Comparison of ENCODE assay signal across 30 cellular contexts in genomic region chr10:69425041-69425440, GRCh38. TPM values are rescaled to one million over a fixed set of nuclear protein-coding genes. Genes with fewer than 3 reads are reported as not detected.
DNase-seq lines count a peak whose midpoint lies in the region; ATAC-seq, FAIRE-seq and TF ChIP-seq lines count a peak whose summit lies in the region.
"Had no signal": no experiment of that assay in that cellular context is flagged by ENCODE, and none has a peak within 500 bp of the region (broad histone marks: within the 10 kb centered on the region; RNA-seq: fewer than 3 reads in every experiment).

No MANE protein-coding gene starts in this region.

- TF ChIP-seq POLR2A in K562 (conservative IDR thresholded peaks at IDR 0.05), result no peak

- H3K9ac ChIP-seq in K562 (ENCODE audit: insufficient read depth in 1 of 2, low read depth in 2 of 2, low read length in 2 of 2), result no peak overlapping the region
- H3K9ac ChIP-seq in mucosa of rectum (ENCODE audit: low read depth in 1 of 2, low read length in 2 of 2), result no peak overlapping the region
- no peak overlapping the region for H3K9ac ChIP-seq in neural progenitor cell
- H3K9ac ChIP-seq: GM23248 had no signal

- H4K20me1 ChIP-seq in K562 (replicated peaks; ENCODE audit: control insufficient read depth, insufficient read depth, low read length) (no peaks in the 10 kb centered on the region), neural progenitor cell (ENCODE audit: low read depth) (no peaks in the 10 kb centered on the region)

- H3K27me3 ChIP-seq in K562 (ENCODE audit: control insufficient read depth in 2 of 2, insufficient read depth in 2 of 2, low read length in 2 of 2) (peaks cover 5 to 20% of the 10 kb centered on the region in 2 experiments; a peak in 3 of 5 replicates), mucosa of rectum (ENCODE audit: control insufficient read depth in 2 of 2, insufficient read depth in 2 of 2, low read length in 2 of 2) (no peaks in the 10 kb centered on the region), neural progenitor cell (no peaks in the 10 kb centered on the region), right atrium auricular region (no peaks in the 10 kb centered on the region)

- no peak for TF ChIP-seq EP300 in K562 (IDR thresholded peaks at IDR 0.05; ENCODE audit: low read length)

- no peaks in the 10 kb centered on the region for H3K27me3 Mint-ChIP-seq in activated naive CD4-positive, alpha-beta T cell treated with anti-CD3 and anti-CD28 coated beads, Interleukin-2, amount 50 U/mL, for 24 hours
- peaks cover 9% of the 10 kb centered on the region for H3K27me3 Mint-ChIP-seq in neural progenitor cell (ENCODE audit: insufficient read depth, low read depth)
- H3K27me3 Mint-ChIP-seq: activated CD8-positive, alpha-beta T cell treated with anti-CD3 and anti-CD28 coated beads for 36 hours had no signal

- BruUV-seq in K562 (replicated peaks; lab: Mats Ljungman, UMichigan), result no TSS peak

- H2AFZ ChIP-seq in K562 (ENCODE audit: low read depth, low read length), result no peak overlapping the region
- no peak overlapping the region for H2AFZ ChIP-seq in neural progenitor cell (replicated peaks)
- H2AFZ ChIP-seq: GM23248 had no signal

- H3K9me3 ChIP-seq in K562 (replicated peaks; ENCODE audit: control insufficient read depth, insufficient read depth, low read depth, low read length) (no peaks in the 10 kb centered on the region), mucosa of rectum (ENCODE audit: control insufficient read depth in 2 of 2, low read length in 2 of 2) (no peaks in the 10 kb centered on the region), neural progenitor cell (ENCODE audit: low read depth) (no peaks in the 10 kb centered on the region), right atrium auricular region (no peaks in the 10 kb centered on the region)

- no peak for DNase-seq in activated naive CD4-positive, alpha-beta T cell (lab: John Stamatoyannopoulos, UW)
- DNase-seq in K562 (ENCODE audit: extremely low read depth in 1 of 4, low spot score in 3 of 4) (no peak), hippocampal formation (lab: John Stamatoyannopoulos, UW) (no peak), neural progenitor cell (ENCODE audit: low spot score) (no peak), right atrium auricular region (ENCODE audit: low spot score) (no peak)
- DNase-seq: 8988T; activated CD8-positive, alpha-beta memory T cell treated with anti-CD3 and anti-CD28 coated beads, Interleukin-2, amount 50 U/mL, for 48 hours; activated CD8-positive, alpha-beta T cell treated with anti-CD3 and anti-CD28 coated beads for 36 hours; activated naive CD4-positive, alpha-beta T cell treated with anti-CD3 and anti-CD28 coated beads, Interleukin-2, amount 50 U/mL, for 16 hours; amniotic stem cell; C1 segment of cervical spinal cord; glutamatergic neuron; GM23248; NCI-H1092 treated with DMSO at 0.1 percent for 48 hours; NCI-H187; NCI-H510A; right cardiac atrium; stimulated activated CD4-positive, alpha-beta T cell treated with anti-CD3 and anti-CD28 coated beads, Interleukin-12 subunit alpha, Interleukin-12 subunit beta, amount 100 ng/mL, for 4 hours; stimulated activated CD4-positive, alpha-beta T cell treated with anti-CD3 and anti-CD28 coated beads, Interleukin-4, amount 100 ng/mL, for 1 hour had no signal

- H3K4me1 ChIP-seq in K562 (replicated peaks in 1 of 2; ENCODE audit: control insufficient read depth in 2 of 2, insufficient read depth in 2 of 2, low read length in 2 of 2) (peaks cover 6 to 15% of the 10 kb centered on the region in 2 experiments; a peak in 3 of 5 replicates), mucosa of rectum (ENCODE audit: control insufficient read depth in 2 of 2, insufficient read depth in 2 of 2, low read length in 2 of 2) (peaks cover 17 to 30% of the 10 kb centered on the region in 2 donors), neural progenitor cell (no peaks in the 10 kb centered on the region), right atrium auricular region (peaks cover 0 to 12% of the 10 kb centered on the region in 2 donors)

- H3K36me3 Mint-ChIP-seq in activated naive CD4-positive, alpha-beta T cell treated with anti-CD3 and anti-CD28 coated beads, Interleukin-2, amount 50 U/mL, for 24 hours, result no peaks in the 10 kb centered on the region
- no peaks in the 10 kb centered on the region for H3K36me3 Mint-ChIP-seq in neural progenitor cell
- H3K36me3 Mint-ChIP-seq: type B pancreatic cell had no signal

- POLR2A ChIA-PET in K562 (lab: Yijun Ruan, JAX), result interaction anchor here (0.8 kb wide), 1 partner anchor 121 kb away, joined by 3 read pairs; no protein-coding TSS in a partner anchor

- ATAC-seq in K562 (no peak), HG02981 (IDR thresholded peaks at IDR 0.05; ENCODE audit: unreplicated experiment) (no peak)
- ATAC-seq: right cardiac atrium, Right ventricle myocardium inferior, SK-N-SH treated with all-trans-retinoic acid at 6 μM for 48 hours had no signal

- no peak for TF ChIP-seq RAD21 in K562 (CRISPR knock-in tag; conservative IDR thresholded peaks at IDR 0.05 in 1 of 2, IDR thresholded peaks at IDR 0.05 in 1 of 2)

- H3K4me1 Mint-ChIP-seq in activated naive CD4-positive, alpha-beta T cell treated with anti-CD3 and anti-CD28 coated beads, Interleukin-2, amount 50 U/mL, for 24 hours, result peaks cover 54% of the 10 kb centered on the region
- H3K4me1 Mint-ChIP-seq in neural progenitor cell, result peaks cover 6% of the 10 kb centered on the region

- H3K27ac ChIP-seq in K562 (ENCODE audit: extremely low read depth, low read depth, low read length), result no peak overlapping the region
- peak overlapping the region; percentile 82 to 86 for H3K27ac ChIP-seq in mucosa of rectum (ENCODE audit: low read depth in 2 of 2, low read length in 2 of 2)
- no peak overlapping the region for H3K27ac ChIP-seq in neural progenitor cell
- no peak overlapping the region for H3K27ac ChIP-seq in right atrium auricular region
- H3K27ac ChIP-seq: GM23248 had no signal

- no peak overlapping the region for H3K4me3 Mint-ChIP-seq in activated naive CD4-positive, alpha-beta T cell treated with anti-CD3 and anti-CD28 coated beads, Interleukin-2, amount 50 U/mL, for 24 hours
- no peak overlapping the region for H3K4me3 Mint-ChIP-seq in neural progenitor cell
- H3K4me3 Mint-ChIP-seq: activated CD8-positive, alpha-beta T cell treated with anti-CD3 and anti-CD28 coated beads for 36 hours had no signal

- 97% methylated on average over 2 of the region's 2 CpGs for WGBS in K562 (ENCODE audit: insufficient coverage, low coverage, missing lambda C conversion rate)

- H3K9me1 ChIP-seq in K562 (ENCODE audit: control insufficient read depth, insufficient read depth, low read length), result no peaks in the 10 kb centered on the region

- H3K79me2 ChIP-seq in K562 (ENCODE audit: control insufficient read depth, insufficient read depth, low read length) (no peaks in the 10 kb centered on the region), neural progenitor cell (ENCODE audit: low read depth) (no peaks in the 10 kb centered on the region)

- TF ChIP-seq CTCF in K562 (IDR thresholded peaks at IDR 0.05 in 2 of 3, conservative IDR thresholded peaks at IDR 0.05 in 1 of 3; ENCODE audit: insufficient read depth in 2 of 3, low read depth in 1 of 3, low read length in 3 of 3), result no peak
- TF ChIP-seq CTCF in neural progenitor cell (IDR thresholded peaks at IDR 0.05), result no peak
- TF ChIP-seq CTCF in right atrium auricular region (IDR thresholded peaks at IDR 0.05), result no peak

- no peaks in the 10 kb centered on the region for H3F3A ChIP-seq in neural progenitor cell (ENCODE audit: low read depth)

- H3K4me3 ChIP-seq in K562 (no peak overlapping the region), mucosa of rectum (ENCODE audit: low read length in 2 of 2) (no peak overlapping the region), neural progenitor cell (no peak overlapping the region), right atrium auricular region (no peak overlapping the region)
- H3K4me3 ChIP-seq: GM23248 had no signal

- intact Hi-C loops in K562 (cut with micrococcal nuclease), result loop anchor here (5.0 kb wide), 1 partner anchor 212 kb away; no protein-coding TSS in a partner anchor

- CTCF ChIA-PET in K562 (lab: Yijun Ruan, JAX; ENCODE audit: low intra/inter-chr PET ratio), result interaction anchor here (3.7 kb wide), 1 partner anchor 82 kb away, joined by 52 read pairs; no protein-coding TSS in a partner anchor

- H3K27ac Mint-ChIP-seq in activated naive CD4-positive, alpha-beta T cell treated with anti-CD3 and anti-CD28 coated beads, Interleukin-2, amount 50 U/mL, for 24 hours, result peak overlapping the region; percentile 23
- H3K27ac Mint-ChIP-seq in neural progenitor cell, result no peak overlapping the region
- H3K27ac Mint-ChIP-seq: activated CD8-positive, alpha-beta T cell treated with anti-CD3 and anti-CD28 coated beads for 36 hours had no signal

- no peaks in the 10 kb centered on the region for H3K9me3 Mint-ChIP-seq in activated naive CD4-positive, alpha-beta T cell treated with anti-CD3 and anti-CD28 coated beads, Interleukin-2, amount 50 U/mL, for 24 hours
- H3K9me3 Mint-ChIP-seq in neural progenitor cell, result no peaks in the 10 kb centered on the region
- H3K9me3 Mint-ChIP-seq: activated CD8-positive, alpha-beta T cell treated with anti-CD3 and anti-CD28 coated beads for 36 hours had no signal

- FAIRE-seq in K562 (lab: Jason Lieb, UNC), result no peak
- FAIRE-seq: islet of Langerhans had no signal

- H3K36me3 ChIP-seq in K562 (ENCODE audit: control insufficient read depth, insufficient read depth, low read length), result no peaks in the 10 kb centered on the region
- H3K36me3 ChIP-seq in mucosa of rectum (ENCODE audit: control insufficient read depth in 2 of 2, insufficient read depth in 2 of 2, low read length in 2 of 2), result no peaks in the 10 kb centered on the region
- no peaks in the 10 kb centered on the region for H3K36me3 ChIP-seq in neural progenitor cell
- H3K36me3 ChIP-seq in right atrium auricular region, result no peaks in the 10 kb centered on the region

- H3K4me2 ChIP-seq in K562 (ENCODE audit: insufficient read depth, low read length), result no peak overlapping the region
- H3K4me2 ChIP-seq in neural progenitor cell, result no peak overlapping the region

- in situ Hi-C loops in K562 (cut with MboI), result no loop called here

RNA-seq across cellular contexts. Expression of gene TACR2, which starts 8.3 kb away (rescaled TPM):
- not detected in 2 replicates for total RNA-seq in K562 (2011; cell fraction: chromatin; rRNA removed; ENCODE audit: low replicate concordance)
- not detected in 2 replicates for total RNA-seq in K562 (2011; cell fraction: nucleolus; rRNA removed)
- total RNA-seq in K562 (2011; cell fraction: nucleoplasm; rRNA removed), result not detected in 2 replicates
- not detected in 2 replicates for total RNA-seq in K562 (2014; rRNA removed)
- total RNA-seq in K562 (2014; rRNA removed; fragmentation: Illumina TruSeq; extraction: Trizol), result not detected in 2 replicates
- total RNA-seq in K562 (2015; rRNA removed; fragmentation: Illumina TruSeq; extraction: Trizol), result not detected in 2 replicates
- not detected in 2 replicates for total RNA-seq in K562 (2021)
- not detected in 2 replicates for polyA plus RNA-seq in K562 (2011; rRNA removed)
- not detected in 2 replicates for polyA plus RNA-seq in K562 (2011; cell fraction: cytosol; rRNA removed)
- not detected in 2 replicates for polyA plus RNA-seq in K562 (2011; cell fraction: nucleus; rRNA removed)
- polyA plus RNA-seq in K562 (2012), result 0.20 and 0.22 TPM in 2 replicates
- polyA plus RNA-seq in K562 (2014; fragmentation: Illumina TruSeq; extraction: Trizol), result not detected in 2 replicates
- polyA plus RNA-seq in K562 (2014; fragmentation: Nextera tagmentation; extraction: Ambion mirVana), result not detected
- polyA plus RNA-seq in K562 (2014; rRNA removed), result not detected in 2 replicates
- polyA minus RNA-seq in K562 (2011; rRNA and poly(A)+ RNA removed), result not detected in 2 replicates
- polyA minus RNA-seq in K562 (2011; cell fraction: cytosol; rRNA and poly(A)+ RNA removed), result not detected in 2 replicates
- polyA minus RNA-seq in K562 (2011; cell fraction: nucleus; rRNA and poly(A)+ RNA removed), result not detected in 2 replicates
- not detected in 2 replicates for total RNA-seq in neural progenitor cell (ENCODE audit: low replicate concordance)
- total RNA-seq in right atrium auricular region, result under 1 TPM; 0.24 to 0.41 TPM
- total RNA-seq: activated CD8-positive, alpha-beta T cell treated with anti-CD3 and anti-CD28 coated beads for 36 hours; Daoy; HT1080; left lobe of liver; T-helper 2 cell treated with Interferon-gamma antibody and Interleukin-4, amounts not matched to agents 100 ng/mL and 5 ng/mL, for 36 hours had no signal

RNA-seq across cellular contexts. Expression of gene TSPAN15, which starts 26.2 kb away (rescaled TPM):
- total RNA-seq in K562 (2011; cell fraction: chromatin; rRNA removed; ENCODE audit: low replicate concordance), result 0.95 TPM in 1 of 2 replicates, not detected in the other
- 0.17 and 0.66 TPM in 2 replicates for total RNA-seq in K562 (2011; cell fraction: nucleolus; rRNA removed)
- 0.38 TPM in 1 of 2 replicates, not detected in the other for total RNA-seq in K562 (2011; cell fraction: nucleoplasm; rRNA removed)
- total RNA-seq in K562 (2014; rRNA removed) (0.78 and 1.0 TPM in 2 replicates), K562 (2014; rRNA removed; fragmentation: Illumina TruSeq; extraction: Trizol) (0.33 and 0.35 TPM in 2 replicates), K562 (2015; rRNA removed; fragmentation: Illumina TruSeq; extraction: Trizol) (0.19 and 0.36 TPM in 2 replicates), K562 (2021) (0.53 and 0.83 TPM in 2 replicates), neural progenitor cell (ENCODE audit: low replicate concordance) (6.8 and 8.7 TPM in 2 replicates), right atrium auricular region (1 to 10 TPM; 6.6 to 7.7 TPM)
- polyA plus RNA-seq in K562 (2011; rRNA removed) (0.45 and 0.64 TPM in 2 replicates), K562 (2014; fragmentation: Illumina TruSeq; extraction: Trizol) (0.26 and 0.45 TPM in 2 replicates), K562 (2014; fragmentation: Nextera tagmentation; extraction: Ambion mirVana) (not detected), K562 (2014; rRNA removed) (0.36 and 1.2 TPM in 2 replicates)
- 0.81 and 0.88 TPM in 2 replicates for polyA plus RNA-seq in K562 (2011; cell fraction: cytosol; rRNA removed)
- 0.71 and 0.73 TPM in 2 replicates for polyA plus RNA-seq in K562 (2011; cell fraction: nucleus; rRNA removed)
- 0.59 and 0.89 TPM in 2 replicates for polyA plus RNA-seq in K562 (2012)
- 0.48 and 0.53 TPM in 2 replicates for polyA minus RNA-seq in K562 (2011; rRNA and poly(A)+ RNA removed)
- polyA minus RNA-seq in K562 (2011; cell fraction: cytosol; rRNA and poly(A)+ RNA removed), result 0.95 and 2.6 TPM in 2 replicates
- 1.1 TPM in 2 replicates for polyA minus RNA-seq in K562 (2011; cell fraction: nucleus; rRNA and poly(A)+ RNA removed)
- total RNA-seq: GM23248 had no signal

Comparison
In these comparisons a context has a peak if more than half of its experiments do, and no peak if none do; other contexts are left out.
1. H3K27ac ChIP-seq: peak in mucosa of rectum (2 of 2); none in K562 (single experiment), neural progenitor cell (single experiment) and right atrium auricular region (0 of 2).